In the genomic region with DNA sequence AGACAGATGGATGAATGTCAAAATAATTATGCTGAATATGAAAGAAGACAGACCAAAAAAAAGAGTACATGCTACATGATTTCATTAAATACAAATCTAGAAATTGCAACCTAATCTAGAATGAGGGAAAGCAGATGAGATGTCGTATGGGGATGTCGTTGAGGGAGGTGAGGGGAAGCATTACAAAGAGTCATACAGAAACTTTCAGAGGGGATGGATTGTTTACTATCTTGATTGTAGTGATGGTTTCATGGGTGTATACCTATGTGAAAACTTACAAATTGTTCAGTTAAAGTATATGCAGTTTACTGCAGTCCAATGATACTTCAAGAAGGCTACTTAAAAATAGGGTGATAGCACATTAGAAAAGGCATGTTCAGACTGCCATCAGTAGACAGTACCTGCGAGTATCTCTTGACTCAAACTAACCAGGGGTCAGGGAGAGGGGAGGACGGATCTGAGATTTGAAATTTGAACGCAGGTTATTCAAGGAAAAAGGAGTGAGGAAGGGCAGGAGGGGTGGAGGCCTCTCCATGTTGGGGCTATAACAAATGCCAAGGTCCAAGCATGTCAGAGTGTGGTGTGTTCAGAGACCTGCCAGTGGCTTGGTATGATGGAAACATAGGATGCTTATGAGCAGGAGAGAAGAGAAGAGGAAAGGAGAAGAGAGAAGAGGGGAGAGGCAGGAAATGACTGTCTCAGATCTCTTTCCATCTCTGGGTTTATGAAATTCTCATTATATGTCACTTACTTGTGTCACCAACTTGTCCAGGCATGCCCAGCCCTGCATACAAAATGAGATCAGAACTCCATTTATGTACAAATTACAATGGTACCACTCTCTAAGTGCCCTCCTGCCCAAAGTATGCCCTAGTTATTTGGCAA, we compare ENCODE assay signal across 9 cellular contexts.
A peak's percentile ranks its signal among the peaks of the same experiment; 100 is the strongest.
DNase-seq lines count a peak whose midpoint lies in the region; ATAC-seq, FAIRE-seq and TF ChIP-seq lines count a peak whose summit lies in the region.
"Had no signal": no experiment of that assay in that cellular context is flagged by ENCODE, and none has a peak within 500 bp of the region (broad histone marks: within the 10 kb centered on the region; RNA-seq: fewer than 3 reads in every experiment).

No MANE protein-coding gene starts in this region.

- H3K4me1 ChIP-seq in endothelial cell of umbilical vein (ENCODE audit: control insufficient read depth, extremely low read depth, insufficient read depth, low read length): peaks cover 7% of the 10 kb centered on the region

- dilution Hi-C loops in endothelial cell of umbilical vein (cut with MboI; ENCODE audit: extremely low pct_ligation_motif_present, low sequenced_read_pairs): no loop called here

- in situ Hi-C loops in brain microvascular endothelial cell (cut with HindIII; ENCODE audit: low pct_ligation_motif_present, low sequenced_read_pairs): loop anchor here (25.0 kb wide), 1 partner anchor 463 kb away; no protein-coding TSS in a partner anchor

- H3K36me3 Mint-ChIP-seq in osteocyte (ENCODE audit: unreplicated experiment): no peaks in the 10 kb centered on the region

- DNase-seq in endothelial cell of umbilical vein (ENCODE audit: low read depth, low spot score): no peak
- DNase-seq in brain microvascular endothelial cell: no peak
- no peak for DNase-seq in osteocyte (ENCODE audit: extremely low spot score, unreplicated experiment)
- DNase-seq in NCI-H2171 treated with DMSO at 0.1 percent for 48 hours (lab: John Stamatoyannopoulos, UW): no peak
- DNase-seq: NCI-H82 had no signal

- no peaks in the 10 kb centered on the region for H3K9me1 ChIP-seq in endothelial cell of umbilical vein (replicated peaks; ENCODE audit: control insufficient read depth, extremely low read depth, insufficient read depth, low read length)

- H3K4me3 ChIP-seq in endothelial cell of umbilical vein (replicated peaks in 1 of 3; ENCODE audit: insufficient read depth in 1 of 3, low read depth in 1 of 3, low read length in 3 of 3): no peak overlapping the region
- no peak overlapping the region for H3K4me3 ChIP-seq in brain microvascular endothelial cell (ENCODE audit: low read depth, low read length)

- no peaks in the 10 kb centered on the region for H3K36me3 ChIP-seq in KOPT-K1 (ENCODE audit: insufficient read depth, low read length)
- no peaks in the 10 kb centered on the region for H3K36me3 ChIP-seq in endothelial cell of umbilical vein (ENCODE audit: control insufficient read depth in 2 of 2, extremely low read depth in 1 of 2, insufficient read depth in 2 of 2, low read length in 2 of 2)
- no peaks in the 10 kb centered on the region for H3K36me3 ChIP-seq in brain microvascular endothelial cell (replicated peaks)

- no peaks in the 10 kb centered on the region for H3K9me3 ChIP-seq in KOPT-K1 (ENCODE audit: insufficient read depth, low read length, poor library complexity, severe bottlenecking)
- no peaks in the 10 kb centered on the region for H3K9me3 ChIP-seq in endothelial cell of umbilical vein (replicated peaks; ENCODE audit: control insufficient read depth, insufficient read depth, low read length)

- H3K4me3 Mint-ChIP-seq in osteocyte (ENCODE audit: unreplicated experiment): no peak overlapping the region

- no peaks in the 10 kb centered on the region for H4K20me1 ChIP-seq in endothelial cell of umbilical vein (replicated peaks; ENCODE audit: control insufficient read depth, extremely low read depth, insufficient read depth, low read length)

- H3K27me3 Mint-ChIP-seq in osteocyte (ENCODE audit: unreplicated experiment): peaks cover 3% of the 10 kb centered on the region

- POLR2A ChIA-PET in endothelial cell of umbilical vein (lab: Charles Lee): no interaction called here

- FAIRE-seq in endothelial cell of umbilical vein (lab: Jason Lieb, UNC): no peak
- FAIRE-seq: islet of Langerhans had no signal

- H3K27ac Mint-ChIP-seq in osteocyte (ENCODE audit: unreplicated experiment): no peak overlapping the region

- intact Hi-C loops in endothelial cell of umbilical vein (cut with micrococcal nuclease): loop anchor here (5.0 kb wide), 3 partner anchors 348 to 1373 kb away; no protein-coding TSS in a partner anchor

- no peaks in the 10 kb centered on the region for H3K79me2 ChIP-seq in endothelial cell of umbilical vein (ENCODE audit: control insufficient read depth, insufficient read depth, low read length)

- no peak for TF ChIP-seq POLR2A in endothelial cell of umbilical vein (IDR thresholded peaks at IDR 0.05; ENCODE audit: low read depth, low read length)

- H3K27ac ChIP-seq in KOPT-K1 (ENCODE audit: low read depth, low read length, poor library complexity, severe bottlenecking): peak overlapping the region; percentile 41
- no peak overlapping the region for H3K27ac ChIP-seq in endothelial cell of umbilical vein (ENCODE audit: insufficient read depth, low read depth, low read length)
- no peak overlapping the region for H3K27ac ChIP-seq in brain microvascular endothelial cell

- H3K9ac ChIP-seq in endothelial cell of umbilical vein (replicated peaks; ENCODE audit: extremely low read depth, insufficient read depth, low read length): no peak overlapping the region

- ATAC-seq in GM18867 (IDR thresholded peaks at IDR 0.05; ENCODE audit: unreplicated experiment): peak; percentile 57
- ATAC-seq in GM21528 (IDR thresholded peaks at IDR 0.05; ENCODE audit: low FRiP score, unreplicated experiment): peak; percentile 70

- H3K4me2 ChIP-seq in endothelial cell of umbilical vein (ENCODE audit: insufficient read depth, low read length): no peak overlapping the region

- CTCF ChIA-PET in endothelial cell of umbilical vein (lab: Charles Lee): interaction anchor here (1.4 to 3.7 kb wide), 2 partner anchors 461 to 480 kb away, joined by 5 to 54 read pairs; no protein-coding TSS in a partner anchor

- no TSS peak for BruUV-seq in endothelial cell of umbilical vein (replicated peaks; lab: Mats Ljungman, UMichigan)

- no peak for TF ChIP-seq CTCF in endothelial cell of umbilical vein (IDR thresholded peaks at IDR 0.05; ENCODE audit: extremely low read depth in 1 of 2, insufficient read depth in 1 of 2, low read depth in 1 of 2, low read length in 2 of 2)
- TF ChIP-seq CTCF in brain microvascular endothelial cell (IDR thresholded peaks at IDR 0.05; ENCODE audit: low read depth, low read length, missing control alignments): no peak
- no peak for TF ChIP-seq CTCF in osteocyte (IDR thresholded peaks at IDR 0.05)

- H3K9me3 Mint-ChIP-seq in osteocyte (ENCODE audit: unreplicated experiment): no peaks in the 10 kb centered on the region

- H2AFZ ChIP-seq in endothelial cell of umbilical vein (ENCODE audit: low read depth, low read length): peak overlapping the region; percentile 26

- H3K27me3 ChIP-seq in endothelial cell of umbilical vein (ENCODE audit: control insufficient read depth in 2 of 2, insufficient read depth in 2 of 2, low read length in 2 of 2) (peaks cover 0 to 2% of the 10 kb centered on the region in 2 experiments), brain microvascular endothelial cell (replicated peaks) (no peaks in the 10 kb centered on the region)

- no peaks in the 10 kb centered on the region for H3K4me1 Mint-ChIP-seq in osteocyte (ENCODE audit: unreplicated experiment)

TF ChIP-seq in endothelial cell of umbilical vein, 7 proteins besides CTCF, POLR2A, EP300 and RAD21:
- TF ChIP-seq, protein P1, sequence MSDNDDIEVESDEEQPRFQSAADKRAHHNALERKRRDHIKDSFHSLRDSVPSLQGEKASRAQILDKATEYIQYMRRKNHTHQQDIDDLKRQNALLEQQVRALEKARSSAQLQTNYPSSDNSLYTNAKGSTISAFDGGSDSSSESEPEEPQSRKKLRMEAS (IDR thresholded peaks at IDR 0.05; ENCODE audit: insufficient read depth, insufficient read length): no peak
- no peak for TF ChIP-seq JUN (IDR thresholded peaks at IDR 0.05; ENCODE audit: borderline replicate concordance, insufficient read depth, insufficient read length, low read depth)
- TF ChIP-seq FOS (IDR thresholded peaks at IDR 0.05; ENCODE audit: borderline replicate concordance, insufficient read depth, low read length): no peak
- TF ChIP-seq POLR2AphosphoS5 (IDR thresholded peaks at IDR 0.05; ENCODE audit: insufficient read depth, low read depth, low read length): no peak
- no peak for TF ChIP-seq GATA2 (IDR thresholded peaks at IDR 0.05; ENCODE audit: insufficient read depth, insufficient read length, low read depth, low read length)
- TF ChIP-seq EZH2 (IDR thresholded peaks at IDR 0.05; ENCODE audit: borderline replicate concordance, low read depth, low read length, severe bottlenecking): no peak
- no peak for TF ChIP-seq MYC (IDR thresholded peaks at IDR 0.05; ENCODE audit: low read depth, low read length)
